Comparison of ENCODE assay signal across 8 cellular contexts in genomic region chr19:18202759-18203407, GRCh38. TPM values are rescaled to one million over a fixed set of nuclear protein-coding genes. Genes with fewer than 3 reads are reported as not detected.
A peak's percentile ranks its signal among the peaks of the same experiment; 100 is the strongest.
DNase-seq lines count a peak whose midpoint lies in the region; ATAC-seq and TF ChIP-seq lines count a peak whose summit lies in the region.

No MANE protein-coding gene starts in this region.

- H3K4me3 ChIP-seq in CD8-positive, alpha-beta memory T cell (ENCODE audit: low read length) = peak overlapping the region; percentile 94

- peaks cover 4% of the 10 kb centered on the region for H3K36me3 ChIP-seq in CD8-positive, alpha-beta memory T cell (ENCODE audit: insufficient read depth, low read length)
- H3K36me3 ChIP-seq in KOPT-K1 (ENCODE audit: insufficient read depth, low read length) = peaks cover 14% of the 10 kb centered on the region; the same call in 1 of the 2 replicates

- no peaks in the 10 kb centered on the region for H3K9me3 ChIP-seq in CD8-positive, alpha-beta memory T cell (ENCODE audit: low read length)
- no peaks in the 10 kb centered on the region for H3K9me3 ChIP-seq in KOPT-K1 (ENCODE audit: insufficient read depth, low read length, poor library complexity, severe bottlenecking)

- H3K4me3 Mint-ChIP-seq in CD8-positive, alpha-beta memory T cell = peak overlapping the region; percentile 91 to 98 (median 96)
- peak overlapping the region; percentile 91 for H3K4me3 Mint-ChIP-seq in activated T-cell treated with anti-CD3 and anti-CD28 coated beads, Interleukin-2, amount 50 U/mL, for 24 hours
- peak overlapping the region; percentile 98 for H3K4me3 Mint-ChIP-seq in glutamatergic neuron (ENCODE audit: unreplicated experiment)

- no peaks in the 10 kb centered on the region for H3K27me3 Mint-ChIP-seq in CD8-positive, alpha-beta memory T cell
- H3K27me3 Mint-ChIP-seq in activated T-cell treated with anti-CD3 and anti-CD28 coated beads, Interleukin-2, amount 50 U/mL, for 24 hours = peaks cover 2% of the 10 kb centered on the region
- peaks cover 3% of the 10 kb centered on the region for H3K27me3 Mint-ChIP-seq in glutamatergic neuron (ENCODE audit: unreplicated experiment)

- H3K27ac ChIP-seq in CD8-positive, alpha-beta memory T cell (ENCODE audit: low read depth, low read length) = no peak overlapping the region
- peak overlapping the region; percentile 22 for H3K27ac ChIP-seq in KOPT-K1 (ENCODE audit: low read depth, low read length, poor library complexity, severe bottlenecking)

- H3K36me3 Mint-ChIP-seq in CD8-positive, alpha-beta memory T cell = peaks cover 2 to 28% (median 4%) of the 10 kb centered on the region in 3 donors
- peaks cover 46% of the 10 kb centered on the region for H3K36me3 Mint-ChIP-seq in activated T-cell treated with anti-CD3 and anti-CD28 coated beads, Interleukin-2, amount 50 U/mL, for 24 hours (ENCODE audit: low read depth)
- no peaks in the 10 kb centered on the region for H3K36me3 Mint-ChIP-seq in glutamatergic neuron (ENCODE audit: unreplicated experiment)

- no peaks in the 10 kb centered on the region for H3K27me3 ChIP-seq in CD8-positive, alpha-beta memory T cell (ENCODE audit: insufficient read depth, low read length, poor library complexity, severe bottlenecking)

- DNase-seq in CD8-positive, alpha-beta memory T cell = peak in 1 of 5 donors; percentile 61
- peak; percentile 62 for DNase-seq in activated T-cell treated with anti-CD3 and anti-CD28 coated beads, Interleukin-2, amount 50 U/mL, for 24 hours
- peak; percentile 49 for DNase-seq in glutamatergic neuron
- peak in 7 of 10 donors; percentile 51 to 90 (median 60) for DNase-seq in posterior cingulate gyrus
- no peak for DNase-seq in GM19238 (ENCODE audit: insufficient read length, low spot score)
- DNase-seq in H4 (ENCODE audit: low spot score) = no peak

- peak overlapping the region; percentile 71 to 98 (median 94) for H3K27ac Mint-ChIP-seq in CD8-positive, alpha-beta memory T cell
- peak overlapping the region; percentile 86 for H3K27ac Mint-ChIP-seq in activated T-cell treated with anti-CD3 and anti-CD28 coated beads, Interleukin-2, amount 50 U/mL, for 24 hours
- peak overlapping the region; percentile 76 for H3K27ac Mint-ChIP-seq in glutamatergic neuron (ENCODE audit: unreplicated experiment)

- peaks cover 17% of the 10 kb centered on the region for H3K4me1 ChIP-seq in CD8-positive, alpha-beta memory T cell (ENCODE audit: insufficient read depth, low read length)

- no peak for TF ChIP-seq CTCF in glutamatergic neuron (IDR thresholded peaks at IDR 0.05; ENCODE audit: partially characterized antibody, unreplicated experiment)

- no peaks in the 10 kb centered on the region for H3K9me3 Mint-ChIP-seq in CD8-positive, alpha-beta memory T cell
- H3K9me3 Mint-ChIP-seq in activated T-cell treated with anti-CD3 and anti-CD28 coated beads, Interleukin-2, amount 50 U/mL, for 24 hours = no peaks in the 10 kb centered on the region
- peaks cover 2% of the 10 kb centered on the region for H3K9me3 Mint-ChIP-seq in glutamatergic neuron (ENCODE audit: unreplicated experiment)

- no peak for ATAC-seq in HG02884 (IDR thresholded peaks at IDR 0.05; ENCODE audit: unreplicated experiment)

- intact Hi-C loops in posterior cingulate gyrus (cut with DNase I) = no loop called here

- POLR2A ChIA-PET in CD8-positive, alpha-beta memory T cell (lab: Charles Lee) = interaction anchor here (1.0 to 3.4 kb wide), 4 partner anchors 8 to 77 kb away, joined by 3 to 41 read pairs (median 16); partner anchors contain the start of genes JUND and MPV17L2

- peaks cover 16 to 36% (median 22%) of the 10 kb centered on the region in 3 donors for H3K4me1 Mint-ChIP-seq in CD8-positive, alpha-beta memory T cell
- peaks cover 30% of the 10 kb centered on the region for H3K4me1 Mint-ChIP-seq in activated T-cell treated with anti-CD3 and anti-CD28 coated beads, Interleukin-2, amount 50 U/mL, for 24 hours (ENCODE audit: low read depth)
- peaks cover 3% of the 10 kb centered on the region for H3K4me1 Mint-ChIP-seq in glutamatergic neuron (ENCODE audit: low read depth, unreplicated experiment)

- CTCF ChIA-PET in CD8-positive, alpha-beta memory T cell (lab: Charles Lee) = interaction anchor here (1.0 to 10.9 kb wide), 5 partner anchors 48 to 207 kb away, joined by 3 to 116 read pairs (median 8); a partner anchor contains a TSS

RNA-seq across cellular contexts. Expression of gene RAB3A, which starts 1.0 kb away (rescaled TPM):
- 1 to 10 TPM; 2.9 to 3.8 TPM for total RNA-seq in CD8-positive, alpha-beta memory T cell
- 0.59 TPM for polyA plus RNA-seq in CD8-positive, alpha-beta memory T cell
- 77.4 TPM for total RNA-seq in glutamatergic neuron (ENCODE audit: unreplicated experiment)
- 0.41 and 2.2 TPM in 2 replicates for total RNA-seq in H4 (2014; rRNA removed; shearing (Covaris generic))

RNA-seq across cellular contexts. Expression of gene MPV17L2, which starts 9.9 kb away (rescaled TPM):
- total RNA-seq in CD8-positive, alpha-beta memory T cell = 10 to 100 TPM; 24.2 to 24.6 TPM
- polyA plus RNA-seq in CD8-positive, alpha-beta memory T cell = 12.6 TPM
- 17.9 TPM for total RNA-seq in glutamatergic neuron (ENCODE audit: unreplicated experiment)
- 17.7 and 30.9 TPM in 2 replicates for total RNA-seq in H4 (2014; rRNA removed; shearing (Covaris generic))

RNA-seq across cellular contexts. Expression of gene PDE4C, which starts 23.4 kb away (rescaled TPM):
- not detected for total RNA-seq in CD8-positive, alpha-beta memory T cell
- not detected for polyA plus RNA-seq in CD8-positive, alpha-beta memory T cell
- 69.8 TPM for total RNA-seq in glutamatergic neuron (ENCODE audit: unreplicated experiment)
- 0.06 TPM in 1 of 2 replicates, not detected in the other for total RNA-seq in H4 (2014; rRNA removed; shearing (Covaris generic))

RNA-seq across cellular contexts. Expression of gene IFI30, which starts 29.3 kb away (rescaled TPM):
- 10 to 100 TPM; 33.3 to 34.5 TPM for total RNA-seq in CD8-positive, alpha-beta memory T cell
- 10.9 TPM for polyA plus RNA-seq in CD8-positive, alpha-beta memory T cell
- total RNA-seq in glutamatergic neuron (ENCODE audit: unreplicated experiment) = 0.76 TPM
- total RNA-seq in H4 (2014; rRNA removed; shearing (Covaris generic)) = 156 and 172 TPM in 2 replicates

RNA-seq across cellular contexts. Expression of gene PIK3R2, which starts 49.9 kb away (rescaled TPM):
- total RNA-seq in CD8-positive, alpha-beta memory T cell = 10 to 100 TPM; 17.7 to 17.9 TPM
- polyA plus RNA-seq in CD8-positive, alpha-beta memory T cell = 5.7 TPM
- 36.4 TPM for total RNA-seq in glutamatergic neuron (ENCODE audit: unreplicated experiment)
- 9.8 and 25.1 TPM in 2 replicates for total RNA-seq in H4 (2014; rRNA removed; shearing (Covaris generic))

Comparison
In these comparisons a context has a peak if more than half of its experiments do, and no peak if none do; other contexts are left out.
1. DNase-seq: peak in activated T-cell treated with anti-CD3 and anti-CD28 coated beads, Interleukin-2, amount 50 U/mL, for 24 hours (single experiment), glutamatergic neuron (single experiment) and posterior cingulate gyrus (7 of 10); none in GM19238 (single experiment) and H4 (single experiment).
2. RNA of gene RAB3A, which starts 1.0 kb away (total RNA-seq): 77.4 TPM in glutamatergic neuron (single experiment); 2.9 to 3.8 TPM in CD8-positive, alpha-beta memory T cell and 0.41 to 2.2 TPM in H4; every median in the first group is over 10 times any median in the second.
3. RNA of gene PDE4C, which starts 23.4 kb away (total RNA-seq): 69.8 TPM in glutamatergic neuron (single experiment); not detected in CD8-positive, alpha-beta memory T cell and 0.06 TPM in H4; every median in the first group is over 10 times any median in the second.
4. Peak in every context shown above with its lines, with median percentiles within 50 percentile points of each other: H3K27ac Mint-ChIP-seq and H3K4me3 Mint-ChIP-seq.